In genomic region chr13:27395007-27395510, GRCh38 we compare ENCODE assay signal across 28 cellular contexts.
"Had no signal": no experiment of that assay in that cellular context is flagged by ENCODE, and none has a peak within 500 bp of the region (broad histone marks: within the 10 kb centered on the region; RNA-seq: fewer than 3 reads in every experiment).

No MANE protein-coding gene starts in this region.

- ATAC-seq: activated T-cell treated with anti-CD3 and anti-CD28 coated beads, Interleukin-2, amount 50 U/mL, for 72 hours; Panc1; Right ventricle myocardium inferior had no signal

- H3K27ac ChIP-seq: VCaP had no signal

- H3K4me2 ChIP-seq: SK-N-SH had no signal

- H3K27me3 ChIP-seq: MG63 had no signal

- H3K4me3 ChIP-seq: MG63 had no signal

- H3K36me3 ChIP-seq: MG63 had no signal

- H3K9ac ChIP-seq: SK-N-SH had no signal

- H3K9me3 ChIP-seq: SK-N-SH had no signal

- DNase-seq: activated CD4-positive, alpha-beta memory T cell treated with anti-CD3 and anti-CD28 coated beads for 36 hours; activated CD4-positive, alpha-beta T cell treated with anti-CD3 and anti-CD28 coated beads, Interleukin-2, amount 10 ng/mL, durations not matched to agents 7 days and 5 days; activated CD4-positive, CD25-positive, alpha-beta regulatory T cell; activated CD8-positive, alpha-beta memory T cell treated with anti-CD3 and anti-CD28 coated beads for 24 hours; activated gamma-delta T cell treated with Interleukin-2 at 50 U/mL for 16 hours; activated naive CD4-positive, alpha-beta T cell treated with anti-CD3 and anti-CD28 coated beads, Interleukin-2, amount 10 ng/mL, durations not matched to agents 7 days and 5 days; activated naive CD8-positive, alpha-beta T cell treated with anti-CD3 and anti-CD28 coated beads for 36 hours; activated T-cell treated with anti-CD3 and anti-CD28 coated beads for 4 hours; activated T-cell treated with anti-CD3 and anti-CD28 coated beads, Interleukin-2, amount 50 U/mL, for 72 hours; cerebellar nuclear complex; KG1; MG63; NCI-H1105; NCI-H1436; NCI-H187; NCI-H2081; NCI-H2171 treated with DMSO at 0.1 percent for 48 hours; NCI-H226; NCI-H526; NCI-H774; NK-92 treated with Interleukin-12 subunit alpha and Interleukin-12 subunit beta, amount 100 ng/mL, for 24 hours; OCI-M1; RPMI8226; SK-N-SH; T-helper 1 cell had no signal

- H3K9me2 ChIP-seq: SK-N-SH had no signal
